ENCODE assay signal across 10 cellular contexts in genomic region chr1:38587734-38588133, GRCh38.
"Had no signal": no experiment of that assay in that cellular context is flagged by ENCODE, and none has a peak within 500 bp of the region (broad histone marks: within the 10 kb centered on the region; RNA-seq: fewer than 3 reads in every experiment).

No MANE protein-coding gene starts in this region.

- H3K4me1 ChIP-seq: esophagus muscularis mucosa, foreskin keratinocyte, lower lobe of right lung, right lobe of liver had no signal

- H3K27me3 ChIP-seq: right lobe of liver, tibial nerve had no signal

- H3K4me3 ChIP-seq: esophagus muscularis mucosa, lower lobe of right lung, right lobe of liver, tibial nerve had no signal

- DNase-seq: activated gamma-delta T cell; foreskin keratinocyte; mesenchymal stem cell; stimulated activated naive CD4-positive, alpha-beta T cell treated with Interleukin-2 at 50 U/mL for 16 hours; SW 1271; T1000 had no signal

- H3K27ac ChIP-seq: esophagus muscularis mucosa, foreskin keratinocyte, lower lobe of right lung, right lobe of liver had no signal

- H3K36me3 ChIP-seq: esophagus muscularis mucosa, lower lobe of right lung, right lobe of liver, tibial nerve had no signal

- H3K9me3 ChIP-seq: esophagus muscularis mucosa, right lobe of liver had no signal
